Comparison of ENCODE assay signal across 8 cellular contexts in the genomic region with DNA sequence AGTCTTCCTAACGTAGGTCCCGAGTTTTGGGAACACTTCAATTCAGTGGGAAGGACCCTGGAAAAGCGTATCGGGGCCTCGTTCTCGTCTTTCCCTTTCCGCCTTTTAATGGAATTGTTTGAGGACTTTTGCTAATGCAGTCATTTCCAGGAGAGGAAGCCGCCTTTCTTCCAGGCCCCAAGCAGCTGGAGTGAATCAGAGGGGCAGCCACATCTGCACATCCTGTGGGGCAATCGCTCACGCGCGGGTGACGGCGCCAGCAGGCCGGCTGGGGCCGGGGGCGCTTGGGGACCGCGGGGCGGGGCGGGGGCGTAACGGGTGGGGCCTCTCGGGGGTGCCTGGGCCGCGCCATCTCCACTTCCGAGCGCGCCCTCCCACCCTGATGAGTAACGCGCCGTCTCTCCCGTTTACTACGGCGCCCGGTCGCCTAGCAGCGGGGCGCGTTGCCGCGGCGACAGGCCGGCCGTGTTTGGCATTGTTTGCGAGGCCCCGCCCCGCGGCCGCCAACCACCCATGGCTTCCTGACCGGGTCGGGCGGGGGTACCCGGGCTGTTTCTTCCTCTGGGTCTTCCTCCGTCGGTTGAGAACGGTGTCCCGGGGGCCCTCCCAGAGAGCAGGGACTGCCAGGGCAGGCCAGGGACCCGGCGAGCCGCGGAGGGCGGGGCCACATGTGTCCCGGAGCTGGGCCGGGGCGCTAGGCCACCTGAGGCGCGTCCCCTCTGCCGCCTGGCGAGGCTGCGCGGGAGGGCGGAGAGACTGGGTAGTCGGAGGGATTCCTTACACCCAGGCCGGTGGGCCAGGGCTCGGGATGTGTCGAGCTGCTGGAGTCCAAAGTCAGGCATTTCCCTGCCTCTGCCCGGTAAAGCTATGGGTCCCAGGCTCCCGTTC. TPM values are rescaled to one million over a fixed set of nuclear protein-coding genes. Genes with fewer than 3 reads are reported as not detected.
DNase-seq lines count a peak whose midpoint lies in the region; ATAC-seq, FAIRE-seq and TF ChIP-seq lines count a peak whose summit lies in the region.

No MANE protein-coding gene starts in this region.

- dilution Hi-C loops in keratinocyte (cut with MboI; ENCODE audit: extremely low pct_ligation_motif_present, low sequenced_read_pairs): no loop called here

- TF ChIP-seq CTCF in keratinocyte (optimal IDR thresholded peaks at IDR 0.05 in 1 of 3, IDR thresholded peaks at IDR 0.05 in 1 of 3, conservative IDR thresholded peaks at IDR 0.05 in 1 of 3; ENCODE audit: extremely low read depth in 1 of 3, insufficient read depth in 2 of 3, low read length in 3 of 3): no peak

- no peaks in the 10 kb centered on the region for H3K36me3 ChIP-seq in keratinocyte (ENCODE audit: control insufficient read depth in 2 of 2, extremely low read depth in 1 of 2, insufficient read depth in 2 of 2, low read length in 2 of 2)

- H3K9me3 ChIP-seq in keratinocyte (ENCODE audit: control insufficient read depth, low read depth, low read length): no peaks in the 10 kb centered on the region

- no peaks in the 10 kb centered on the region for H3K79me2 ChIP-seq in keratinocyte (ENCODE audit: control insufficient read depth, insufficient read depth, low read length)

- peak; percentile 62 for DNase-seq in 8988T
- peak; percentile 64 for DNase-seq in GM18507 (ENCODE audit: extremely low spot score, insufficient read length, low read depth)
- peak; percentile 61 for DNase-seq in NCI-H2107 (lab: John Stamatoyannopoulos, UW)
- peak; percentile 72 to 91 (median 84) for DNase-seq in activated CD4-positive, CD25-positive, alpha-beta regulatory T cell (lab: John Stamatoyannopoulos, UW)
- DNase-seq in caudate nucleus (lab: John Stamatoyannopoulos, UW): peak in 60 of 61 donors; percentile 26 to 93 (median 68)
- DNase-seq in keratinocyte (ENCODE audit: low read depth, low spot score): no peak
- DNase-seq in stimulated activated CD4-positive, alpha-beta T cell treated with anti-CD3 and anti-CD28 coated beads, Interleukin-12 subunit alpha, Interleukin-12 subunit beta, amount 100 ng/mL, for 48 hours (ENCODE audit: low read depth in 2 of 3, low spot score in 1 of 3): peak; percentile 66 to 84 (median 72)

- H3K4me2 ChIP-seq in keratinocyte (ENCODE audit: control insufficient read depth, extremely low read depth, insufficient read depth, low read depth, low read length): peak overlapping the region; percentile 98

- H3K27me3 ChIP-seq in keratinocyte (ENCODE audit: control insufficient read depth, extremely low read depth, insufficient read depth, low read length): no peaks in the 10 kb centered on the region

- H3K9ac ChIP-seq in keratinocyte (ENCODE audit: control insufficient read depth, extremely low read depth, insufficient read depth, low read length): peak overlapping the region; percentile 95

- peaks cover 52% of the 10 kb centered on the region for H3K4me1 ChIP-seq in keratinocyte (ENCODE audit: control insufficient read depth, extremely low read depth, insufficient read depth, low read length)

- no peaks in the 10 kb centered on the region for H4K20me1 ChIP-seq in keratinocyte (ENCODE audit: control insufficient read depth, extremely low read depth, insufficient read depth, low read length)

- peak overlapping the region; percentile 91 for H3K27ac ChIP-seq in caudate nucleus (ENCODE audit: low read depth, low read length)
- peak overlapping the region; percentile 99 for H3K27ac ChIP-seq in keratinocyte (ENCODE audit: control insufficient read depth, insufficient read depth, low read length)

- peak; percentile 78 for ATAC-seq in HG03025 (IDR thresholded peaks at IDR 0.05; ENCODE audit: low FRiP score, unreplicated experiment)

- peak overlapping the region; percentile 62 for H2AFZ ChIP-seq in keratinocyte (ENCODE audit: control insufficient read depth, low read length)

- peak overlapping the region; percentile 38 to 70 (median 57) for H3K4me3 ChIP-seq in keratinocyte (ENCODE audit: control insufficient read depth in 2 of 3, extremely low read depth in 1 of 3, insufficient read depth in 2 of 3, low read depth in 1 of 3, low read length in 3 of 3)

- FAIRE-seq in GM18507 (lab: Jason Lieb, UNC): peak; percentile 29
- FAIRE-seq in keratinocyte (lab: Jason Lieb, UNC): no peak

- H3K9me1 ChIP-seq in keratinocyte (ENCODE audit: control insufficient read depth, extremely low read depth, insufficient read depth, low read length): no peaks in the 10 kb centered on the region

RNA-seq across cellular contexts. Expression of gene GSG1, which starts 2.3 kb away (rescaled TPM):
- 0.05 TPM in 1 of 3 replicates, not detected in the others for polyA plus RNA-seq in keratinocyte
- polyA plus RNA-seq in keratinocyte (2011; ENCODE audit: low read depth): not detected
- not detected in 2 replicates for polyA plus RNA-seq in keratinocyte (2011; cell fraction: cytosol; rRNA removed)
- polyA plus RNA-seq in keratinocyte (2011; cell fraction: nucleus; rRNA removed): not detected in 2 replicates
- 0.14 and 0.16 TPM in 2 replicates for polyA plus RNA-seq in keratinocyte (2012; ENCODE audit: low replicate concordance)
- 0.46 TPM in 1 of 3 replicates, not detected in the others for polyA minus RNA-seq in keratinocyte
- polyA minus RNA-seq in keratinocyte (2011; cell fraction: cytosol; rRNA and poly(A)+ RNA removed): not detected
- not detected in 2 replicates for polyA minus RNA-seq in keratinocyte (2011; cell fraction: nucleus; rRNA and poly(A)+ RNA removed)

RNA-seq across cellular contexts. Expression of gene FAM234B, which starts 56.9 kb away (rescaled TPM):
- polyA plus RNA-seq in keratinocyte: 3.4 to 5.1 TPM (median 4.5 TPM) in 3 replicates
- 1.5 TPM for polyA plus RNA-seq in keratinocyte (2011; ENCODE audit: low read depth)
- 1.2 and 1.9 TPM in 2 replicates for polyA plus RNA-seq in keratinocyte (2011; cell fraction: cytosol; rRNA removed)
- 6.5 and 8.5 TPM in 2 replicates for polyA plus RNA-seq in keratinocyte (2011; cell fraction: nucleus; rRNA removed)
- 2.6 and 3.7 TPM in 2 replicates for polyA plus RNA-seq in keratinocyte (2012; ENCODE audit: low replicate concordance)
- polyA minus RNA-seq in keratinocyte: 3.0 to 13.5 TPM (median 13.4 TPM) in 3 replicates
- polyA minus RNA-seq in keratinocyte (2011; cell fraction: cytosol; rRNA and poly(A)+ RNA removed): 3.5 TPM
- polyA minus RNA-seq in keratinocyte (2011; cell fraction: nucleus; rRNA and poly(A)+ RNA removed): 10.1 and 12.3 TPM in 2 replicates
